In genomic region chr2:180520206-180520605, GRCh38 we compare ENCODE assay signal across 11 cellular contexts.
DNase-seq lines count a peak whose midpoint lies in the region; ATAC-seq, FAIRE-seq and TF ChIP-seq lines count a peak whose summit lies in the region.
"Had no signal": no experiment of that assay in that cellular context is flagged by ENCODE, and none has a peak within 500 bp of the region (broad histone marks: within the 10 kb centered on the region; RNA-seq: fewer than 3 reads in every experiment).

No MANE protein-coding gene starts in this region.

- no peak for TF ChIP-seq EP300 in HepG2 (IDR thresholded peaks at IDR 0.05; ENCODE audit: low read depth in 2 of 2, low read length in 2 of 2)
- no peak for TF ChIP-seq EP300 in HepG2 (CRISPR knock-in tag; IDR thresholded peaks at IDR 0.05; ENCODE audit: borderline replicate concordance)

- POLR2A ChIA-PET in HepG2 (lab: Yijun Ruan, JAX): no interaction called here

- peaks cover 14% of the 10 kb centered on the region for H3K4me1 Mint-ChIP-seq in glutamatergic neuron (ENCODE audit: low read depth, unreplicated experiment)
- H3K4me1 Mint-ChIP-seq: activated CD4-positive, alpha-beta T cell treated with anti-CD3 and anti-CD28 coated beads for 36 hours had no signal

- no peaks in the 10 kb centered on the region for H3K4me1 ChIP-seq in HepG2 (ENCODE audit: insufficient read depth, low read length)

- H3K9me3 Mint-ChIP-seq in glutamatergic neuron (ENCODE audit: unreplicated experiment): no peaks in the 10 kb centered on the region

- no peaks in the 10 kb centered on the region for H4K20me1 ChIP-seq in HepG2 (ENCODE audit: insufficient read depth, low read length)

- no peak for TF ChIP-seq POLR2A in HepG2 (IDR thresholded peaks at IDR 0.05; ENCODE audit: insufficient read depth in 1 of 2, low read depth in 2 of 2, low read length in 2 of 2)

- H3K36me3 ChIP-seq in WERI-Rb-1 (no peaks in the 10 kb centered on the region), HepG2 (replicated peaks in 1 of 2; ENCODE audit: control insufficient read depth in 1 of 2, insufficient read depth in 2 of 2, low read length in 2 of 2) (no peaks in the 10 kb centered on the region)

- ATAC-seq in HepG2 (peak; percentile 67), HG02763 (IDR thresholded peaks at IDR 0.05; ENCODE audit: unreplicated experiment) (no peak)
- ATAC-seq: activated CD4-positive, alpha-beta T cell treated with anti-CD3 and anti-CD28 coated beads for 36 hours had no signal

- intact Hi-C loops in HepG2 (cut with micrococcal nuclease; ENCODE audit: unreplicated experiment): no loop called here

- no TSS peak for BruUV-seq in HepG2 (replicated peaks; lab: Mats Ljungman, UMichigan)

- H3K27ac ChIP-seq in WERI-Rb-1 (no peak overlapping the region), HepG2 (ENCODE audit: extremely low read length, insufficient read depth, low read length) (no peak overlapping the region)

- H3K4me2 ChIP-seq in HepG2 (ENCODE audit: low read depth, low read length): no peak overlapping the region

- in situ Hi-C loops in HepG2 (cut with HindIII; ENCODE audit: extremely low pct_ligation_motif_present, low pct_unique_long_range_greater_than_20kb): no loop called here
- in situ Hi-C loops in GM13977 (cut with MboI; ENCODE audit: low pct_unique_long_range_greater_than_20kb, low sequenced_read_pairs, unreplicated experiment): no loop called here

- DNase-seq in DMS153 (lab: John Stamatoyannopoulos, UW): peak; percentile 74
- DNase-seq in Kasumi-1 (lab: John Stamatoyannopoulos, UW): peak; percentile 41 to 43
- peak; percentile 15 for DNase-seq in WERI-Rb-1
- no peak for DNase-seq in HepG2 (ENCODE audit: low spot score)
- no peak for DNase-seq in glutamatergic neuron
- DNase-seq in ecto neural progenitor cell (ENCODE audit: low spot score): no peak
- no peak for DNase-seq in GM13977 (ENCODE audit: low spot score)
- DNase-seq: activated CD4-positive, alpha-beta T cell treated with anti-CD3 and anti-CD28 coated beads for 36 hours; small intestine had no signal

- H3K27me3 Mint-ChIP-seq in glutamatergic neuron (ENCODE audit: unreplicated experiment): no peaks in the 10 kb centered on the region
- H3K27me3 Mint-ChIP-seq: activated CD4-positive, alpha-beta T cell treated with anti-CD3 and anti-CD28 coated beads for 36 hours; activated naive CD8-positive, alpha-beta T cell had no signal

- H3K9me3 ChIP-seq in WERI-Rb-1 (ENCODE audit: severe bottlenecking) (no peaks in the 10 kb centered on the region), HepG2 (ENCODE audit: low read length) (no peaks in the 10 kb centered on the region)

- H3K4me3 ChIP-seq in WERI-Rb-1 (ENCODE audit: low read depth, low read length) (no peak overlapping the region), HepG2 (replicated peaks in 1 of 3; ENCODE audit: insufficient read depth in 1 of 3, low read depth in 2 of 3, low read length in 3 of 3) (no peak overlapping the region)

- no peak overlapping the region for H2AFZ ChIP-seq in HepG2 (ENCODE audit: low read length)

- no peak overlapping the region for H3K9ac ChIP-seq in HepG2 (ENCODE audit: insufficient read depth, low read depth, low read length)

- no peak for TF ChIP-seq RAD21 in HepG2 (CRISPR knock-in tag; IDR thresholded peaks at IDR 0.05)

- no peak for TF ChIP-seq CTCF in WERI-Rb-1 (IDR thresholded peaks at IDR 0.05; ENCODE audit: low read depth, low read length)
- 0 out of 2 replicates have a peak, but pooled peaks have one; percentile 13 for TF ChIP-seq CTCF in HepG2 (CRISPR knock-in tag; IDR thresholded peaks at IDR 0.05)
- no peak for TF ChIP-seq CTCF in glutamatergic neuron (IDR thresholded peaks at IDR 0.05; ENCODE audit: partially characterized antibody, unreplicated experiment)
- TF ChIP-seq CTCF in GM13977 (IDR thresholded peaks at IDR 0.05; ENCODE audit: extremely low read depth, insufficient read depth, missing control alignments): no peak

- no peaks in the 10 kb centered on the region for H3K79me2 ChIP-seq in HepG2 (ENCODE audit: insufficient read depth, low read length)

- CTCF ChIA-PET in HepG2 (lab: Yijun Ruan, JAX; ENCODE audit: low intra/inter-chr PET ratio, low total read pairs): no interaction called here

- no peaks in the 10 kb centered on the region for H3K36me3 Mint-ChIP-seq in glutamatergic neuron (ENCODE audit: unreplicated experiment)
- H3K36me3 Mint-ChIP-seq: activated naive CD8-positive, alpha-beta T cell had no signal

- no peak overlapping the region for H3K4me3 Mint-ChIP-seq in glutamatergic neuron (ENCODE audit: unreplicated experiment)
- H3K4me3 Mint-ChIP-seq: activated CD4-positive, alpha-beta T cell treated with anti-CD3 and anti-CD28 coated beads for 36 hours; activated naive CD8-positive, alpha-beta T cell had no signal

- no peak overlapping the region for H3K27ac Mint-ChIP-seq in glutamatergic neuron (ENCODE audit: unreplicated experiment)
- H3K27ac Mint-ChIP-seq: activated CD4-positive, alpha-beta T cell treated with anti-CD3 and anti-CD28 coated beads for 36 hours; activated naive CD8-positive, alpha-beta T cell had no signal

- H3K27me3 ChIP-seq in WERI-Rb-1 (ENCODE audit: insufficient read depth, low read depth, severe bottlenecking): no peaks in the 10 kb centered on the region
- H3K27me3 ChIP-seq in HepG2 (ENCODE audit: control insufficient read depth in 1 of 2, insufficient read depth in 2 of 2, low read length in 2 of 2): no peaks in the 10 kb centered on the region

- no peak for FAIRE-seq in HepG2 (lab: Jason Lieb, UNC)
- FAIRE-seq: small intestine had no signal

TF ChIP-seq in HepG2, 621 proteins besides CTCF, POLR2A, EP300 and RAD21:
- TF ChIP-seq ZNF709 (CRISPR knock-in tag; IDR thresholded peaks at IDR 0.05): no peak
- TF ChIP-seq STAG1 (CRISPR knock-in tag; IDR thresholded peaks at IDR 0.05): peak; percentile 21

Comparison
In these comparisons a context has a peak if more than half of its experiments do, and no peak if none do; other contexts are left out.
1. DNase-seq: peak in DMS153 (single experiment), Kasumi-1 (2 of 2) and WERI-Rb-1 (single experiment); none in HepG2 (single experiment), glutamatergic neuron (single experiment), ecto neural progenitor cell (single experiment) and GM13977 (single experiment).